Comparison of ENCODE assay signal across 1 cellular context in the genomic region with DNA sequence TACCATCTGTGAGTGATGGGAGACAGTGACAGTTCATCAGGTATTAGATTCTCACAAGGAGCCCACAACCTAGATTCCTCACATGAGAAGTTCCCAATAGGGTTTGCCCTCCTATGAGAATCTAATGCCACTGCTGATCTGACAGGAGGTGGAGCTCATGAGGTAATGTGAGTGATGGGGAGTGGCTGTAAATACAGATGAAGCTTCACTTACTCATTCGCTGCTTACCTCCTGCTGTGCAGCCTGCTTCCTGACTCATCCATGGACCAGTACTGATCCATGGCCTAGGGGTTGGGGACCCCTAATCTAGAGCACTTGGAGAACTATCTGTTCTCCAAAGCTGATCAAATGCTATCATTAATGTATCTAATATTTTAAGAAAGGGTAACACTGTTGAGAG.
TF ChIP-seq lines count a peak whose summit lies in the region.

No MANE protein-coding gene starts in this region.

TF ChIP-seq in HCT116, 20 proteins besides CTCF, POLR2A, EP300 and RAD21:
- TF ChIP-seq ZBTB33 (IDR thresholded peaks at IDR 0.05; ENCODE audit: extremely low read depth, insufficient replicate concordance, low read length), result no peak
- TF ChIP-seq EZH2phosphoT487 (IDR thresholded peaks at IDR 0.05; ENCODE audit: borderline replicate concordance), result no peak
- TF ChIP-seq ELF1 (IDR thresholded peaks at IDR 0.05; ENCODE audit: borderline replicate concordance, low read depth), result no peak
- TF ChIP-seq FOSL1 (IDR thresholded peaks at IDR 0.05; ENCODE audit: low read depth), result no peak
- no peak for TF ChIP-seq ZNF274 (IDR thresholded peaks at IDR 0.05; ENCODE audit: low read depth, low read length)
- TF ChIP-seq CEBPB (IDR thresholded peaks at IDR 0.05; ENCODE audit: low read depth), result no peak
- TF ChIP-seq ATF3 (IDR thresholded peaks at IDR 0.05), result no peak
- TF ChIP-seq EZH2 (IDR thresholded peaks at IDR 0.05), result no peak
- no peak for TF ChIP-seq POLR2AphosphoS5 (IDR thresholded peaks at IDR 0.05; ENCODE audit: low read depth, low read length)
- no peak for TF ChIP-seq JUND (IDR thresholded peaks at IDR 0.05)
- TF ChIP-seq TCF7L2 (IDR thresholded peaks at IDR 0.05; ENCODE audit: borderline replicate concordance, extremely low read depth, insufficient read depth, insufficient read length), result no peak
- TF ChIP-seq, protein P1, sequence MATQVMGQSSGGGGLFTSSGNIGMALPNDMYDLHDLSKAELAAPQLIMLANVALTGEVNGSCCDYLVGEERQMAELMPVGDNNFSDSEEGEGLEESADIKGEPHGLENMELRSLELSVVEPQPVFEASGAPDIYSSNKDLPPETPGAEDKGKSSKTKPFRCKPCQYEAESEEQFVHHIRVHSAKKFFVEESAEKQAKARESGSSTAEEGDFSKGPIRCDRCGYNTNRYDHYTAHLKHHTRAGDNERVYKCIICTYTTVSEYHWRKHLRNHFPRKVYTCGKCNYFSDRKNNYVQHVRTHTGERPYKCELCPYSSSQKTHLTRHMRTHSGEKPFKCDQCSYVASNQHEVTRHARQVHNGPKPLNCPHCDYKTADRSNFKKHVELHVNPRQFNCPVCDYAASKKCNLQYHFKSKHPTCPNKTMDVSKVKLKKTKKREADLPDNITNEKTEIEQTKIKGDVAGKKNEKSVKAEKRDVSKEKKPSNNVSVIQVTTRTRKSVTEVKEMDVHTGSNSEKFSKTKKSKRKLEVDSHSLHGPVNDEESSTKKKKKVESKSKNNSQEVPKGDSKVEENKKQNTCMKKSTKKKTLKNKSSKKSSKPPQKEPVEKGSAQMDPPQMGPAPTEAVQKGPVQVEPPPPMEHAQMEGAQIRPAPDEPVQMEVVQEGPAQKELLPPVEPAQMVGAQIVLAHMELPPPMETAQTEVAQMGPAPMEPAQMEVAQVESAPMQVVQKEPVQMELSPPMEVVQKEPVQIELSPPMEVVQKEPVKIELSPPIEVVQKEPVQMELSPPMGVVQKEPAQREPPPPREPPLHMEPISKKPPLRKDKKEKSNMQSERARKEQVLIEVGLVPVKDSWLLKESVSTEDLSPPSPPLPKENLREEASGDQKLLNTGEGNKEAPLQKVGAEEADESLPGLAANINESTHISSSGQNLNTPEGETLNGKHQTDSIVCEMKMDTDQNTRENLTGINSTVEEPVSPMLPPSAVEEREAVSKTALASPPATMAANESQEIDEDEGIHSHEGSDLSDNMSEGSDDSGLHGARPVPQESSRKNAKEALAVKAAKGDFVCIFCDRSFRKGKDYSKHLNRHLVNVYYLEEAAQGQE (IDR thresholded peaks at IDR 0.05; ENCODE audit: low read depth), result no peak
- TF ChIP-seq SP1 (IDR thresholded peaks at IDR 0.05; ENCODE audit: low read depth), result no peak
- TF ChIP-seq SRF (IDR thresholded peaks at IDR 0.05; ENCODE audit: low read depth), result no peak
